Comparison of ENCODE assay signal across 26 cellular contexts in genomic region chr4:94202769-94203168, GRCh38.
"Had no signal": no experiment of that assay in that cellular context is flagged by ENCODE, and none has a peak within 500 bp of the region (broad histone marks: within the 10 kb centered on the region; RNA-seq: fewer than 3 reads in every experiment).

No MANE protein-coding gene starts in this region.

- H3K27me3 ChIP-seq: stomach, suprapubic skin, testis, thyroid gland, tibial artery, tibial nerve, transverse colon, upper lobe of left lung, upper lobe of right lung, uterus had no signal

- H3K4me3 ChIP-seq: stomach, suprapubic skin, testis, thoracic aorta, thyroid gland, tibial artery, tibial nerve, transverse colon, upper lobe of left lung, upper lobe of right lung, uterus had no signal

- H3K4me1 ChIP-seq: suprapubic skin, testis, thyroid gland, tibial artery, upper lobe of right lung, uterus had no signal

- FAIRE-seq: urothelium cell line had no signal

- H3K27ac ChIP-seq: stomach, suprapubic skin, testis, thoracic aorta, thyroid gland, tibial artery, tibial nerve, transverse colon, upper lobe of left lung, upper lobe of right lung, uterus had no signal

- DNase-seq: stimulated activated CD4-positive, alpha-beta T cell treated with anti-CD3 and anti-CD28 coated beads, Interleukin-2, amount 100 ng/mL, for 48 hours; stimulated activated CD4-positive, alpha-beta T cell treated with anti-CD3 and anti-CD28 coated beads, Interleukin-4, amount 100 ng/mL, for 1 hour; stimulated activated CD4-positive, alpha-beta T cell treated with anti-CD3 and anti-CD28 coated beads, Interleukin-4, amount 100 ng/mL, for 24 hours; stimulated activated CD4-positive, alpha-beta T cell treated with anti-CD3 and anti-CD28 coated beads, Interleukin-4, amount 100 ng/mL, for 4 hours; stimulated activated CD8-positive, alpha-beta memory T cell treated with anti-CD3 and anti-CD28 coated beads, Interleukin-4, amount 100 ng/mL, for 48 hours; stimulated activated naive B cell treated with anti-CD40 and anti-IgM and Interleukin-4, amounts not matched to agents 10 μg/mL and 1 μg/mL and 100 μg/mL, for 72 hours; stimulated activated naive CD4-positive, alpha-beta T cell; stimulated activated naive CD4-positive, alpha-beta T cell treated with Interleukin-2 at 50 U/mL for 16 hours; stimulated activated naive CD8-positive, alpha-beta T cell treated with anti-CD3 and anti-CD28 coated beads, Interleukin-15, amount 100 ng/mL, for 72 hours; stimulated activated naive CD8-positive, alpha-beta T cell treated with anti-CD3 and anti-CD28 coated beads, Interleukin-15, Interleukin-2, amounts not matched to agents 100 U/mL and 50 U/mL, for 24 hours; stomach; substantia nigra; testis; thyroid gland; tibial artery; transverse colon; trophoblast cell; upper lobe of left lung; upper lobe of right lung; uterus had no signal

- ATAC-seq: stimulated activated effector memory CD8-positive, alpha-beta T cell treated with anti-CD3 and anti-CD28 coated beads, Interleukin-12 subunit alpha, Interleukin-12 subunit beta, amount 100 ng/mL, for 72 hours; stimulated activated memory B cell treated with anti-CD40 and anti-IgM and Interleukin-4, amounts not matched to agents 10 μg/mL and 1 μg/mL and 100 μg/mL, for 72 hours; stimulated activated naive B cell treated with anti-CD40 and anti-IgM and Interleukin-4, amounts not matched to agents 10 μg/mL and 1 μg/mL and 100 μg/mL, for 72 hours; stimulated activated naive CD8-positive, alpha-beta T cell treated with anti-CD3 and anti-CD28 coated beads, Interleukin-15, amount 100 ng/mL, for 72 hours; stimulated activated naive CD8-positive, alpha-beta T cell treated with anti-CD3 and anti-CD28 coated beads, Interleukin-15, Interleukin-2, amounts not matched to agents 100 U/mL and 50 U/mL, for 24 hours; upper lobe of right lung had no signal

- H3K9me3 ChIP-seq: testis, thoracic aorta, thyroid gland, upper lobe of right lung had no signal

- H3K36me3 ChIP-seq: stomach, suprapubic skin, thoracic aorta, thyroid gland, tibial artery, tibial nerve, transverse colon, upper lobe of left lung, upper lobe of right lung, uterus had no signal
